Comparison of ENCODE assay signal across 20 cellular contexts in the genomic region with DNA sequence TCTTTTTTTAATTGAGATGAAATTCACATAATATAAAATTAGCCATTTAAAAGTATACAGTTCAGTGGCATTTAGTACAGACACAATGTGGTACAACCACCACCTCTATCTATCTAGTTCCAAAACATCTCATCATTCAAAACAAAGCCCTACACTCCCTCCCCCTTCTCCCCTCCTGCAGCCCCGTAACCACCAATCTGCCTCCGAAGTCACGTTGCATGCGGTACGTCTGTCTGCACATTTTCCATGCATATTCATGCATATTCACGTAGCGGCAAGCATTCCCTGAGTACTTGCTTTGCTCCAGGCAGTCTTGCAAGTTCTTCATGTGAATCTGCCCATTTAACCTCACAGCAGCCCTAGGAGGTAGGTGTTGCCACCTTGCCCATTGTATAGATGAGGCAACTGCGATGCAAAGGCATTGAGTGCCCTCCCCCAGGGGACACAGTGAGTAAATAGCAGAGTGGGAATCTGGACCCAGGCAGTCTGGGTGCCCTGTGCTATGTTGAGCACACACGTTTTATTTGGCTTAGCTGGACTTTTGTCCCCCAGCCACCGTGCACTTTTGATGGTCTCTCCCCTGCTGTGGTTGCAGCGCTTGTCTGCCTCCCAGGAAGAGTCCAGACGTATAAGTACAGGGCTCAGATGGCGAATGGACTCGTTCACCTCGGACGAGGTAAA. TPM values are rescaled to one million over a fixed set of nuclear protein-coding genes. Genes with fewer than 3 reads are reported as not detected.
DNase-seq lines count a peak whose midpoint lies in the region; ATAC-seq, FAIRE-seq and TF ChIP-seq lines count a peak whose summit lies in the region.
"Had no signal": no experiment of that assay in that cellular context is flagged by ENCODE, and none has a peak within 500 bp of the region (broad histone marks: within the 10 kb centered on the region; RNA-seq: fewer than 3 reads in every experiment).

No MANE protein-coding gene starts in this region.

- H2AFZ ChIP-seq in HepG2 (ENCODE audit: low read length) = no peak overlapping the region

- H4K20me1 ChIP-seq in HepG2 (ENCODE audit: insufficient read depth, low read length) = no peaks in the 10 kb centered on the region

- no peak overlapping the region for H3K4me3 Mint-ChIP-seq in T-helper 17 cell
- H3K4me3 Mint-ChIP-seq: brain, H9, nephron had no signal

- POLR2A ChIA-PET in HepG2 (lab: Yijun Ruan, JAX) = interaction anchor here (0.9 kb wide), 1 partner anchor 13 kb away, joined by 3 read pairs; no protein-coding TSS in a partner anchor

- H3K27me3 ChIP-seq in HepG2 (ENCODE audit: control insufficient read depth in 1 of 2, insufficient read depth in 2 of 2, low read length in 2 of 2) = no peaks in the 10 kb centered on the region
- H3K27me3 ChIP-seq: SJSA1, tibial artery had no signal

- H3K79me2 ChIP-seq in HepG2 (ENCODE audit: insufficient read depth, low read length) = peaks cover 2% of the 10 kb centered on the region

- peak in 1 of 2 donors; percentile 64 for ATAC-seq in activated naive CD4-positive, alpha-beta T cell treated with anti-CD3 and anti-CD28 coated beads, Interleukin-2, amount 50 U/mL, for 72 hours
- ATAC-seq in T-helper 17 cell (no peak), HepG2 (peak; percentile 97), HG03108 (IDR thresholded peaks at IDR 0.05; ENCODE audit: unreplicated experiment) (no peak)

- 35% methylated on average over 16 of the region's 16 CpGs for WGBS in HepG2 (ENCODE audit: low lambda C conversion rate)

- peak in 1 of 2 experiments; percentile 37; a peak in 1 of 4 replicates for TF ChIP-seq POLR2A in HepG2 (IDR thresholded peaks at IDR 0.05; ENCODE audit: insufficient read depth in 1 of 2, low read depth in 2 of 2, low read length in 2 of 2)

- BruUV-seq in HepG2 (replicated peaks; lab: Mats Ljungman, UMichigan) = no TSS peak

- peaks cover under 1% of the 10 kb centered on the region for H3K27me3 Mint-ChIP-seq in T-helper 17 cell

- H3K27ac Mint-ChIP-seq in activated naive CD4-positive, alpha-beta T cell treated with anti-CD3 and anti-CD28 coated beads, Interleukin-2, amount 50 U/mL, for 72 hours = peak overlapping the region; percentile 29 to 94
- H3K27ac Mint-ChIP-seq in T-helper 17 cell = peak overlapping the region; percentile 8
- H3K27ac Mint-ChIP-seq: brain, H9, nephron had no signal

- intact Hi-C loops in HepG2 (cut with micrococcal nuclease; ENCODE audit: unreplicated experiment) = no loop called here

- DNase-seq in activated naive CD4-positive, alpha-beta T cell treated with anti-CD3 and anti-CD28 coated beads, Interleukin-2, amount 50 U/mL, for 72 hours (ENCODE audit: low spot score in 2 of 2) = no peak
- no peak for DNase-seq in activated naive CD4-positive, alpha-beta T cell treated with Interleukin-2 at 50 U/mL for 16 hours
- DNase-seq in T-helper 17 cell = no peak
- DNase-seq in HepG2 (ENCODE audit: low spot score) = peak; percentile 90
- DNase-seq in stimulated activated CD4-positive, alpha-beta T cell treated with anti-CD3 and anti-CD28 coated beads, Interleukin-1b, Interleukin-23, amount 100 ng/mL, for 48 hours = no peak
- no peak for DNase-seq in HuH-7.5 (ENCODE audit: low spot score)
- DNase-seq: COR-L47, H9, Kasumi-1, mesendoderm, NCI-H1092, NCI-H2081, NCI-H510A, T-helper 2 cell, tibial artery had no signal

- no peaks in the 10 kb centered on the region for H3K9me3 ChIP-seq in T-helper 17 cell (ENCODE audit: control insufficient read depth, low read length, poor library complexity, severe bottlenecking)
- H3K9me3 ChIP-seq in HepG2 (ENCODE audit: low read length) = no peaks in the 10 kb centered on the region
- H3K9me3 ChIP-seq: SJSA1, tibial artery had no signal

- H3K4me1 ChIP-seq in HepG2 (ENCODE audit: insufficient read depth, low read length) = peaks cover 47% of the 10 kb centered on the region

- peak overlapping the region; percentile 42 for H3K9ac ChIP-seq in HepG2 (ENCODE audit: insufficient read depth, low read depth, low read length)

- H3K27ac ChIP-seq in HepG2 (ENCODE audit: extremely low read length, insufficient read depth, low read length) = peak overlapping the region; percentile 85
- H3K27ac ChIP-seq: SJSA1, tibial artery had no signal

- H3K4me3 ChIP-seq in HepG2 (replicated peaks in 1 of 3; ENCODE audit: insufficient read depth in 1 of 3, low read depth in 2 of 3, low read length in 3 of 3) = peak overlapping the region in 1 of 3 experiments; percentile 47; a peak in 2 of 6 replicates
- H3K4me3 ChIP-seq: SJSA1, tibial artery had no signal

- H3K9me3 Mint-ChIP-seq in activated naive CD4-positive, alpha-beta T cell treated with anti-CD3 and anti-CD28 coated beads, Interleukin-2, amount 50 U/mL, for 72 hours = no peaks in the 10 kb centered on the region
- H3K9me3 Mint-ChIP-seq: H9, nephron had no signal

- TF ChIP-seq EP300 in HepG2 (IDR thresholded peaks at IDR 0.05; ENCODE audit: low read depth in 2 of 2, low read length in 2 of 2) (peak; percentile 60 to 73; a peak in 3 of 4 replicates), HepG2 (CRISPR knock-in tag; IDR thresholded peaks at IDR 0.05; ENCODE audit: borderline replicate concordance) (peak; percentile 75)

- H3K4me1 Mint-ChIP-seq in T-helper 17 cell = peaks cover 19% of the 10 kb centered on the region
- H3K4me1 Mint-ChIP-seq: nephron had no signal

- peak; percentile 19; the same call in 1 of the 2 replicates for TF ChIP-seq CTCF in HepG2 (CRISPR knock-in tag; IDR thresholded peaks at IDR 0.05)

- H3K4me2 ChIP-seq in HepG2 (ENCODE audit: low read depth, low read length) = peak overlapping the region; percentile 56

- TF ChIP-seq RAD21 in HepG2 (CRISPR knock-in tag; IDR thresholded peaks at IDR 0.05) = peak; percentile 50; the same call in 1 of the 2 replicates

- peaks cover under 1 to 9% of the 10 kb centered on the region in 2 experiments; a peak in 3 of 5 replicates for H3K36me3 ChIP-seq in HepG2 (replicated peaks in 1 of 2; ENCODE audit: control insufficient read depth in 1 of 2, insufficient read depth in 2 of 2, low read length in 2 of 2)
- H3K36me3 ChIP-seq: SJSA1 had no signal

- CTCF ChIA-PET in HepG2 (lab: Yijun Ruan, JAX; ENCODE audit: low intra/inter-chr PET ratio, low total read pairs) = no interaction called here

- peak; percentile 91 for FAIRE-seq in HepG2 (lab: Jason Lieb, UNC)
- FAIRE-seq: RCC 7860 had no signal

- H3K36me3 Mint-ChIP-seq in activated naive CD4-positive, alpha-beta T cell treated with anti-CD3 and anti-CD28 coated beads, Interleukin-2, amount 50 U/mL, for 72 hours = peaks cover 7 to 22% of the 10 kb centered on the region in 2 donors
- peaks cover 3% of the 10 kb centered on the region for H3K36me3 Mint-ChIP-seq in T-helper 17 cell (ENCODE audit: low read depth)
- H3K36me3 Mint-ChIP-seq: brain had no signal

- in situ Hi-C loops in HepG2 (cut with HindIII; ENCODE audit: extremely low pct_ligation_motif_present, low pct_unique_long_range_greater_than_20kb) = no loop called here

TF ChIP-seq in HepG2, 621 proteins besides CTCF, POLR2A, EP300 and RAD21 (continues in another document):
- TF ChIP-seq NFKB2 (CRISPR knock-in tag; IDR thresholded peaks at IDR 0.05; ENCODE audit: borderline replicate concordance) (no peak), ZNF557 (CRISPR knock-in tag; IDR thresholded peaks at IDR 0.05) (no peak)
- TF ChIP-seq, protein P1, sequence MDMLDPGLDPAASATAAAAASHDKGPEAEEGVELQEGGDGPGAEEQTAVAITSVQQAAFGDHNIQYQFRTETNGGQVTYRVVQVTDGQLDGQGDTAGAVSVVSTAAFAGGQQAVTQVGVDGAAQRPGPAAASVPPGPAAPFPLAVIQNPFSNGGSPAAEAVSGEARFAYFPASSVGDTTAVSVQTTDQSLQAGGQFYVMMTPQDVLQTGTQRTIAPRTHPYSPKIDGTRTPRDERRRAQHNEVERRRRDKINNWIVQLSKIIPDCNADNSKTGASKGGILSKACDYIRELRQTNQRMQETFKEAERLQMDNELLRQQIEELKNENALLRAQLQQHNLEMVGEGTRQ (IDR thresholded peaks at IDR 0.05; ENCODE audit: low read depth, low read length) = no peak
- TF ChIP-seq, protein P1 (CRISPR knock-in tag; IDR thresholded peaks at IDR 0.05; ENCODE audit: borderline replicate concordance) = no peak

RNA-seq across cellular contexts. Expression of a gene that starts 43.4 kb away (rescaled TPM):
- 10 to 100 TPM; 21.1 to 27.9 TPM for total RNA-seq in activated naive CD4-positive, alpha-beta T cell treated with anti-CD3 and anti-CD28 coated beads, Interleukin-2, amount 50 U/mL, for 72 hours
- total RNA-seq in T-helper 17 cell (10 to 100 TPM; 49.3 to 70.0 TPM), HepG2 (2016; rRNA removed; fragmentation: Illumina TruSeq; extraction: Trizol) (2.3 and 2.9 TPM in 2 replicates)
- total RNA-seq in HepG2 (2016; cell fraction: cytosol; rRNA removed; fragmentation: Illumina TruSeq; extraction: Trizol; ENCODE audit: low read depth) = 2.3 and 2.7 TPM in 2 replicates
- 2.0 and 2.8 TPM in 2 replicates for total RNA-seq in HepG2 (2016; cell fraction: insoluble cytoplasmic fraction; rRNA removed; fragmentation: Illumina TruSeq; extraction: Trizol)
- 4.4 and 4.7 TPM in 2 replicates for total RNA-seq in HepG2 (2016; cell fraction: membrane; rRNA removed; fragmentation: Illumina TruSeq; extraction: Trizol)
- 5.1 and 7.2 TPM in 2 replicates for total RNA-seq in HepG2 (2016; cell fraction: nucleus; rRNA removed; fragmentation: Illumina TruSeq; extraction: Trizol)
- 3.5 and 3.6 TPM in 2 replicates for polyA plus RNA-seq in HepG2 (2011; rRNA removed)
- 1.6 and 2.1 TPM in 2 replicates for polyA plus RNA-seq in HepG2 (2011; cell fraction: cytosol; rRNA removed)
- 7.0 TPM in 2 replicates for polyA plus RNA-seq in HepG2 (2011; cell fraction: nucleus; rRNA removed)
- polyA plus RNA-seq in HepG2 (2012) = 5.6 and 6.5 TPM in 2 replicates
- polyA plus RNA-seq in HepG2 (2016; cell fraction: cytosol; fragmentation: Illumina TruSeq; extraction: Trizol; ENCODE audit: low read depth) = 6.3 and 6.8 TPM in 2 replicates
- 7.0 and 10.5 TPM in 2 replicates for polyA plus RNA-seq in HepG2 (2016; cell fraction: insoluble cytoplasmic fraction; fragmentation: Illumina TruSeq; extraction: Trizol; ENCODE audit: low read depth)
- polyA plus RNA-seq in HepG2 (2016; cell fraction: membrane; fragmentation: Illumina TruSeq; extraction: Trizol; ENCODE audit: low read depth) = 9.8 and 10.5 TPM in 2 replicates
- polyA plus RNA-seq in HepG2 (2016; cell fraction: nucleus; fragmentation: Illumina TruSeq; extraction: Trizol; ENCODE audit: insufficient read depth, low read depth) = 11.7 and 11.9 TPM in 2 replicates
- 5.5 TPM in 1 of 2 replicates, not detected in the other for polyA minus RNA-seq in HepG2 (2011; rRNA and poly(A)+ RNA removed; ENCODE audit: low replicate concordance)
- polyA minus RNA-seq in HepG2 (2011; cell fraction: cytosol; rRNA and poly(A)+ RNA removed) = 4.6 and 4.9 TPM in 2 replicates
- polyA minus RNA-seq in HepG2 (2011; cell fraction: nucleus; rRNA and poly(A)+ RNA removed) = 8.0 and 9.7 TPM in 2 replicates
